ENCODE assay signal across 24 cellular contexts in the genomic region with DNA sequence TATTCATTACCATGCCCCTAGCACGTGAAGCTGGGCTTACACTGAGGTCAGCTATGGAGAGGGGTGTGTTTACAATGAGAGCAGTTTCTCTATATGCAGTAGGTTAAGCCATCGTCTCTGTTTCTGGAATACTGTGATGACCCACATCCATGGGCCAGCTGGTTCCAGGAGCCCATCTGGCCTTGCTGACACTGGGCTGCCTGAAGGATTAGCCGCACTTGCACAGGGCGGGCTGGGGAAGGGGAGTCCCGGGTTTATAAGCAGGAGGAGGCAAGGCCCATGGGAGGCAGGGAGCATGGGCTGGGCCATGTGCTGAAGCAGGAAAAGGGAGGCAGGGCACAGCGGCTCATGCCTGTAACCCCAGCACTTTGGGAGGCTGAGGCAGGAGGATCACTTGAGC.
"Had no signal": no experiment of that assay in that cellular context is flagged by ENCODE, and none has a peak within 500 bp of the region (broad histone marks: within the 10 kb centered on the region; RNA-seq: fewer than 3 reads in every experiment).

No MANE protein-coding gene starts in this region.

- H3K4me1 Mint-ChIP-seq: activated B cell treated with CpG ODN at 0.5 μM for 24 hours; activated CD4-positive, alpha-beta T cell treated with anti-CD3 and anti-CD28 coated beads, Interleukin-2, amount 10 ng/mL, durations not matched to agents 24 days and 14 days; activated CD8-positive, alpha-beta memory T cell treated with anti-CD3 and anti-CD28 coated beads, Interleukin-2, amount 10 ng/mL, durations not matched to agents 7 days and 5 days; activated naive CD4-positive, alpha-beta T cell treated with anti-CD3 and anti-CD28 coated beads, Interleukin-2, amount 50 U/mL, for 24 hours; central memory CD8-positive, alpha-beta T cell had no signal

- H3K36me3 Mint-ChIP-seq: activated CD8-positive, alpha-beta memory T cell treated with anti-CD3 and anti-CD28 coated beads, Interleukin-2, amount 10 ng/mL, durations not matched to agents 7 days and 5 days; activated naive CD4-positive, alpha-beta T cell treated with anti-CD3 and anti-CD28 coated beads, Interleukin-2, amount 50 U/mL, for 24 hours had no signal

- DNase-seq: activated B cell treated with CpG ODN at 0.5 μM for 24 hours; activated CD4-positive, alpha-beta T cell treated with anti-CD3 and anti-CD28 coated beads for 1 hour; activated CD4-positive, alpha-beta T cell treated with anti-CD3 and anti-CD28 coated beads, Interleukin-2, amount 10 ng/mL, durations not matched to agents 24 days and 14 days; activated CD4-positive, alpha-beta T cell treated with anti-CD3 and anti-CD28 coated beads, Interleukin-2, amount 50 U/mL, for 48 hours; activated CD8-positive, alpha-beta memory T cell treated with anti-CD3 and anti-CD28 coated beads, Interleukin-2, amount 10 ng/mL, durations not matched to agents 7 days and 5 days; activated effector memory CD4-positive, alpha-beta T cell treated with Interleukin-2 at 50 U/mL for 16 hours; activated naive CD4-positive, alpha-beta T cell; activated T-cell treated with anti-CD3 and anti-CD28 coated beads, Interleukin-2, amount 50 U/mL, for 24 hours; aorta; KG1; NCI-H1048; NCI-H146; NCI-H1930; NCI-H2171; NCI-H2227 treated with DMSO at 0.1 percent for 48 hours; NCI-H446 treated with DMSO at 0.1 percent for 48 hours; NCI-H526 treated with DMSO at 0.1 percent for 48 hours; PC-3; SHP77 treated with DMSO at 0.1 percent for 48 hours; T-helper 17 cell; T-helper 9 cell had no signal

- H3K27ac Mint-ChIP-seq: activated B cell treated with CpG ODN at 0.5 μM for 24 hours; activated CD4-positive, alpha-beta T cell treated with anti-CD3 and anti-CD28 coated beads, Interleukin-2, amount 10 ng/mL, durations not matched to agents 24 days and 14 days; activated CD8-positive, alpha-beta memory T cell treated with anti-CD3 and anti-CD28 coated beads, Interleukin-2, amount 10 ng/mL, durations not matched to agents 7 days and 5 days; activated naive CD4-positive, alpha-beta T cell treated with anti-CD3 and anti-CD28 coated beads, Interleukin-2, amount 50 U/mL, for 24 hours; activated T-cell treated with anti-CD3 and anti-CD28 coated beads, Interleukin-2, amount 50 U/mL, for 24 hours; activated T-helper 1 cell treated with anti-CD3 and anti-CD28 coated beads, Interleukin-12 subunit alpha, Interleukin-12 subunit beta, Interleukin-2, Interleukin-4 antibody, amounts not matched to agents 30 ng/mL and 10 ng/mL and 1 ng/mL, durations not matched to agents 14 hours and 24 hours and 36 hours; T-helper 17 cell had no signal

- H3K4me3 Mint-ChIP-seq: activated B cell treated with CpG ODN at 0.5 μM for 24 hours; activated CD4-positive, alpha-beta T cell treated with anti-CD3 and anti-CD28 coated beads, Interleukin-2, amount 10 ng/mL, durations not matched to agents 24 days and 14 days; activated CD8-positive, alpha-beta memory T cell treated with anti-CD3 and anti-CD28 coated beads, Interleukin-2, amount 10 ng/mL, durations not matched to agents 7 days and 5 days; activated naive CD4-positive, alpha-beta T cell treated with anti-CD3 and anti-CD28 coated beads, Interleukin-2, amount 50 U/mL, for 24 hours; activated T-cell treated with anti-CD3 and anti-CD28 coated beads, Interleukin-2, amount 50 U/mL, for 24 hours; activated T-helper 1 cell treated with anti-CD3 and anti-CD28 coated beads, Interleukin-12 subunit alpha, Interleukin-12 subunit beta, Interleukin-2, Interleukin-4 antibody, amounts not matched to agents 30 ng/mL and 10 ng/mL and 1 ng/mL, durations not matched to agents 14 hours and 24 hours and 36 hours; central memory CD8-positive, alpha-beta T cell; T-helper 17 cell had no signal

- H3K9me3 Mint-ChIP-seq: activated B cell treated with CpG ODN at 0.5 μM for 24 hours; activated CD4-positive, alpha-beta T cell treated with anti-CD3 and anti-CD28 coated beads, Interleukin-2, amount 10 ng/mL, durations not matched to agents 24 days and 14 days; activated naive CD4-positive, alpha-beta T cell treated with anti-CD3 and anti-CD28 coated beads, Interleukin-2, amount 50 U/mL, for 24 hours; activated T-cell treated with anti-CD3 and anti-CD28 coated beads, Interleukin-2, amount 50 U/mL, for 24 hours; activated T-helper 1 cell treated with anti-CD3 and anti-CD28 coated beads, Interleukin-12 subunit alpha, Interleukin-12 subunit beta, Interleukin-2, Interleukin-4 antibody, amounts not matched to agents 30 ng/mL and 10 ng/mL and 1 ng/mL, durations not matched to agents 14 hours and 24 hours and 36 hours; central memory CD8-positive, alpha-beta T cell had no signal

- ATAC-seq: activated CD8-positive, alpha-beta memory T cell treated with anti-CD3 and anti-CD28 coated beads, Interleukin-2, amount 10 ng/mL, durations not matched to agents 7 days and 5 days; PC-3; T-helper 17 cell had no signal
